1 cellular context compared by ENCODE assay signal in genomic region chr19:54206030-54206830, GRCh38.
TF ChIP-seq lines count a peak whose summit lies in the region.

No MANE protein-coding gene starts in this region.

TF ChIP-seq in HEK293T, 16 proteins besides CTCF, POLR2A, EP300 and RAD21:
- TF ChIP-seq CTBP1 (IDR thresholded peaks at IDR 0.05; ENCODE audit: borderline replicate concordance) (no peak), FOXM1 (IDR thresholded peaks at IDR 0.05; ENCODE audit: borderline replicate concordance) (no peak), ARNT (IDR thresholded peaks at IDR 0.05) (no peak), NFRKB (IDR thresholded peaks at IDR 0.05) (no peak), LEF1 (IDR thresholded peaks at IDR 0.05; ENCODE audit: borderline replicate concordance) (no peak), ELF4 (IDR thresholded peaks at IDR 0.05) (no peak), BHLHE40 (IDR thresholded peaks at IDR 0.05; ENCODE audit: borderline replicate concordance) (no peak), ZNF384 (IDR thresholded peaks at IDR 0.05) (no peak), FOXA1 (IDR thresholded peaks at IDR 0.05) (no peak), PKNOX1 (IDR thresholded peaks at IDR 0.05) (no peak), L3MBTL2 (conservative IDR thresholded peaks at IDR 0.05) (no peak), TARDBP (IDR thresholded peaks at IDR 0.05) (no peak), FOXK2 (IDR thresholded peaks at IDR 0.05) (no peak), HDGF (IDR thresholded peaks at IDR 0.05; ENCODE audit: borderline replicate concordance) (no peak), SP1 (IDR thresholded peaks at IDR 0.05) (no peak), SUZ12 (IDR thresholded peaks at IDR 0.05) (no peak)
